ENCODE assay signal across 11 cellular contexts in the genomic region with DNA sequence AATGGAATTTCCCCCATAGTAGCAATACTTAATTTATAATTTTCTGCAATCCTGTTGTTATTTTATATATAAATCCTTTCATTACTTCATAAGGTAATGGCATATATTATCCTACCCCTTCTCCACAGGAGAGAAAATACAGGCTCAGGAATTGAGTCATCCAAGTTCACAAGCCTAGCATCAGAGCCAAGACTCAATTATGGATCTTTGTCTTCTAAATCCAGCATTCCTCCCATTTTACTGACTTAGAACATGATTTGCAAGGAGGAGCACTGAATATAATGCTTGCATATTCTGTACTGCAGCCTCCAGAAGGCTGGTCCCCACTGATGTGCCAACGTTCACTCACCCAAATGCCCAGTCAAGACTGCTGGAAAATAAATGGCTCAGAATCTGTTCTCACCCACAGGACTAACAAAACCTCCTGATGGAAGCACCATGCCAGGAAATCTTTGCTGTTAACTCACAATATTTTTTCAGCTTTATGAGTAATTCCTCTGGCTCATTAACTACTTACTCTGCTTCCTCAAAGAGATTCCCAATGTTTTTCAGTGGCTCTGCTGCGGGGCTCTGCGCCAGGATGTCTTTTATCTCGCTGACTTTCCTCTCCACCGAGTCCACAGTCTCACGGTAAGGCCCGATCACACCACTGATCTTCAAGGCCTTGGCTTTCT. TPM values are rescaled to one million over a fixed set of nuclear protein-coding genes. Genes with fewer than 3 reads are reported as not detected.
DNase-seq lines count a peak whose midpoint lies in the region; ATAC-seq, FAIRE-seq and TF ChIP-seq lines count a peak whose summit lies in the region.
"Had no signal": no experiment of that assay in that cellular context is flagged by ENCODE, and none has a peak within 500 bp of the region (broad histone marks: within the 10 kb centered on the region; RNA-seq: fewer than 3 reads in every experiment).

No MANE protein-coding gene starts in this region.

- H3K36me3 ChIP-seq in HepG2 (replicated peaks in 1 of 2; ENCODE audit: control insufficient read depth in 1 of 2, insufficient read depth in 2 of 2, low read length in 2 of 2), result peaks cover 19 to 55% of the 10 kb centered on the region in 2 experiments
- H3K36me3 ChIP-seq in HAP-1 (replicated peaks), result peaks cover 23% of the 10 kb centered on the region

- H2AFZ ChIP-seq in HepG2 (ENCODE audit: low read length), result no peak overlapping the region

- no TSS peak for BruUV-seq in HepG2 (replicated peaks; lab: Mats Ljungman, UMichigan)

- no peak overlapping the region for H3K9ac ChIP-seq in HepG2 (ENCODE audit: insufficient read depth, low read depth, low read length)

- TF ChIP-seq RAD21 in HepG2 (CRISPR knock-in tag; IDR thresholded peaks at IDR 0.05), result no peak

- no peaks in the 10 kb centered on the region for H3K79me2 ChIP-seq in HepG2 (ENCODE audit: insufficient read depth, low read length)

- no peak for FAIRE-seq in HepG2 (lab: Jason Lieb, UNC)

- H3K9me3 ChIP-seq in HepG2 (ENCODE audit: low read length), result no peaks in the 10 kb centered on the region
- no peaks in the 10 kb centered on the region for H3K9me3 ChIP-seq in HAP-1

- H4K20me1 ChIP-seq in HepG2 (ENCODE audit: insufficient read depth, low read length), result no peaks in the 10 kb centered on the region

- TF ChIP-seq CTCF in coronary artery (IDR thresholded peaks at IDR 0.05), result no peak
- TF ChIP-seq CTCF in HepG2 (CRISPR knock-in tag; IDR thresholded peaks at IDR 0.05), result no peak

- intact Hi-C loops in HepG2 (cut with micrococcal nuclease; ENCODE audit: unreplicated experiment), result no loop called here

- H3K27ac ChIP-seq in coronary artery, result peak overlapping the region; percentile 6 to 90
- no peak overlapping the region for H3K27ac ChIP-seq in HepG2 (ENCODE audit: extremely low read length, insufficient read depth, low read length)

- WGBS in HepG2 (ENCODE audit: low lambda C conversion rate), result 95% methylated on average over 7 of the region's 7 CpGs

- no peak overlapping the region for H3K4me2 ChIP-seq in HepG2 (ENCODE audit: low read depth, low read length)

- POLR2A ChIA-PET in HepG2 (lab: Yijun Ruan, JAX), result no interaction called here

- TF ChIP-seq EP300 in HepG2 (IDR thresholded peaks at IDR 0.05; ENCODE audit: low read depth in 2 of 2, low read length in 2 of 2), result no peak
- no peak for TF ChIP-seq EP300 in HepG2 (CRISPR knock-in tag; IDR thresholded peaks at IDR 0.05; ENCODE audit: borderline replicate concordance)

- CTCF ChIA-PET in HepG2 (lab: Yijun Ruan, JAX; ENCODE audit: low intra/inter-chr PET ratio, low total read pairs), result no interaction called here

- no peaks in the 10 kb centered on the region for H3K27me3 ChIP-seq in HepG2 (ENCODE audit: control insufficient read depth in 1 of 2, insufficient read depth in 2 of 2, low read length in 2 of 2)
- H3K27me3 ChIP-seq in HAP-1 (ENCODE audit: low read depth), result no peaks in the 10 kb centered on the region

- no peak for TF ChIP-seq POLR2A in HepG2 (IDR thresholded peaks at IDR 0.05; ENCODE audit: insufficient read depth in 1 of 2, low read depth in 2 of 2, low read length in 2 of 2)

- H3K4me3 ChIP-seq in coronary artery, result no peak overlapping the region
- no peak overlapping the region for H3K4me3 ChIP-seq in HepG2 (replicated peaks in 1 of 3; ENCODE audit: insufficient read depth in 1 of 3, low read depth in 2 of 3, low read length in 3 of 3)
- H3K4me3 ChIP-seq in HAP-1, result no peak overlapping the region

- DNase-seq in HK-2 (ENCODE audit: unreplicated experiment) (peak; percentile 32), coronary artery (ENCODE audit: low spot score) (no peak), HepG2 (ENCODE audit: low spot score) (no peak), superior temporal gyrus (ENCODE audit: extremely low spot score) (peak; percentile 73), cortex of kidney (lab: John Stamatoyannopoulos, UW) (no peak), GM19238 (ENCODE audit: insufficient read length, low spot score) (no peak), HAP-1 (ENCODE audit: low spot score in 2 of 2) (no peak), NOMO-1 treated with dmso at 0.1 percent for 144 hours (lab: John Stamatoyannopoulos, UW; ENCODE audit: unreplicated experiment) (no peak)
- DNase-seq: activated T-cell treated with anti-CD3 and anti-CD28 coated beads, Interleukin-2, amount 50 U/mL, for 72 hours; KG1; SHP77 had no signal

- ATAC-seq in HepG2, result no peak
- ATAC-seq: activated T-cell treated with anti-CD3 and anti-CD28 coated beads, Interleukin-2, amount 50 U/mL, for 72 hours had no signal

- in situ Hi-C loops in HepG2 (cut with HindIII; ENCODE audit: extremely low pct_ligation_motif_present, low pct_unique_long_range_greater_than_20kb) (no loop called here), HAP-1 (cut with MboI; ENCODE audit: low sequenced_read_pairs) (no loop called here)

- H3K4me1 ChIP-seq in HepG2 (ENCODE audit: insufficient read depth, low read length), result no peaks in the 10 kb centered on the region
- H3K4me1 ChIP-seq in HAP-1, result peaks cover 30% of the 10 kb centered on the region

TF ChIP-seq in HepG2, 621 proteins besides CTCF, POLR2A, EP300 and RAD21:
- TF ChIP-seq CBX2 (IDR thresholded peaks at IDR 0.05; ENCODE audit: low read depth, low read length) (no peak), CBX2 (CRISPR knock-in tag; IDR thresholded peaks at IDR 0.05; ENCODE audit: low read depth) (no peak), AGO2 (optimal IDR thresholded peaks at IDR 0.05; ENCODE audit: low read depth, low read length) (peak; percentile 5), KDM4B (CRISPR knock-in tag; IDR thresholded peaks at IDR 0.05) (no peak), ZFP37 (CRISPR knock-in tag; IDR thresholded peaks at IDR 0.05; ENCODE audit: borderline replicate concordance) (no peak), POLR2G (IDR thresholded peaks at IDR 0.05; ENCODE audit: low read depth, low read length) (0 out of 2 replicates have a peak, but pooled peaks have one; percentile 34), NCOA1 (CRISPR knock-in tag; IDR thresholded peaks at IDR 0.05) (no peak), DMAP1 (CRISPR knock-in tag; IDR thresholded peaks at IDR 0.05) (no peak), RBM22 (optimal IDR thresholded peaks at IDR 0.05; ENCODE audit: low read length) (peak; percentile 24), ZNF746 (CRISPR knock-in tag; IDR thresholded peaks at IDR 0.05) (no peak)
- TF ChIP-seq, protein P1, sequence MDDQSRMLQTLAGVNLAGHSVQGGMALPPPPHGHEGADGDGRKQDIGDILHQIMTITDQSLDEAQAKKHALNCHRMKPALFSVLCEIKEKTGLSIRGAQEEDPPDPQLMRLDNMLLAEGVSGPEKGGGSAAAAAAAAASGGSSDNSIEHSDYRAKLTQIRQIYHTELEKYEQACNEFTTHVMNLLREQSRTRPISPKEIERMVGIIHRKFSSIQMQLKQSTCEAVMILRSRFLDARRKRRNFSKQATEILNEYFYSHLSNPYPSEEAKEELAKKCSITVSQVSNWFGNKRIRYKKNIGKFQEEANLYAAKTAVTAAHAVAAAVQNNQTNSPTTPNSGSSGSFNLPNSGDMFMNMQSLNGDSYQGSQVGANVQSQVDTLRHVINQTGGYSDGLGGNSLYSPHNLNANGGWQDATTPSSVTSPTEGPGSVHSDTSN (CRISPR knock-in tag; IDR thresholded peaks at IDR 0.05; ENCODE audit: borderline replicate concordance), result no peak
- TF ChIP-seq, protein P2, sequence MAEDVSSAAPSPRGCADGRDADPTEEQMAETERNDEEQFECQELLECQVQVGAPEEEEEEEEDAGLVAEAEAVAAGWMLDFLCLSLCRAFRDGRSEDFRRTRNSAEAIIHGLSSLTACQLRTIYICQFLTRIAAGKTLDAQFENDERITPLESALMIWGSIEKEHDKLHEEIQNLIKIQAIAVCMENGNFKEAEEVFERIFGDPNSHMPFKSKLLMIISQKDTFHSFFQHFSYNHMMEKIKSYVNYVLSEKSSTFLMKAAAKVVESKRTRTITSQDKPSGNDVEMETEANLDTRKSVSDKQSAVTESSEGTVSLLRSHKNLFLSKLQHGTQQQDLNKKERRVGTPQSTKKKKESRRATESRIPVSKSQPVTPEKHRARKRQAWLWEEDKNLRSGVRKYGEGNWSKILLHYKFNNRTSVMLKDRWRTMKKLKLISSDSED (CRISPR knock-in tag; IDR thresholded peaks at IDR 0.05), result no peak
TF ChIP-seq in HepG2: peak in this region for 3.

RNA-seq across cellular contexts. Expression of a gene that starts 48.6 kb away (rescaled TPM):
- total RNA-seq in HepG2 (2016; rRNA removed; fragmentation: Illumina TruSeq; extraction: Trizol), result 95.2 and 128 TPM in 2 replicates
- total RNA-seq in HepG2 (2016; cell fraction: cytosol; rRNA removed; fragmentation: Illumina TruSeq; extraction: Trizol; ENCODE audit: low read depth), result 4.0 and 6.8 TPM in 2 replicates
- total RNA-seq in HepG2 (2016; cell fraction: insoluble cytoplasmic fraction; rRNA removed; fragmentation: Illumina TruSeq; extraction: Trizol), result 89.3 and 126 TPM in 2 replicates
- 14.2 and 16.2 TPM in 2 replicates for total RNA-seq in HepG2 (2016; cell fraction: membrane; rRNA removed; fragmentation: Illumina TruSeq; extraction: Trizol)
- total RNA-seq in HepG2 (2016; cell fraction: nucleus; rRNA removed; fragmentation: Illumina TruSeq; extraction: Trizol), result 61.9 and 75.0 TPM in 2 replicates
- polyA plus RNA-seq in HepG2 (2011; rRNA removed), result 49.1 and 56.8 TPM in 2 replicates
- polyA plus RNA-seq in HepG2 (2011; cell fraction: cytosol; rRNA removed), result 55.9 and 73.4 TPM in 2 replicates
- 25.3 and 27.2 TPM in 2 replicates for polyA plus RNA-seq in HepG2 (2011; cell fraction: nucleus; rRNA removed)
- polyA plus RNA-seq in HepG2 (2012), result 72.7 and 78.6 TPM in 2 replicates
- polyA plus RNA-seq in HepG2 (2016; cell fraction: cytosol; fragmentation: Illumina TruSeq; extraction: Trizol; ENCODE audit: low read depth), result 5.4 and 5.8 TPM in 2 replicates
- polyA plus RNA-seq in HepG2 (2016; cell fraction: insoluble cytoplasmic fraction; fragmentation: Illumina TruSeq; extraction: Trizol; ENCODE audit: low read depth), result 120 and 143 TPM in 2 replicates
- polyA plus RNA-seq in HepG2 (2016; cell fraction: membrane; fragmentation: Illumina TruSeq; extraction: Trizol; ENCODE audit: low read depth), result 9.0 and 13.3 TPM in 2 replicates
- 59.8 and 70.0 TPM in 2 replicates for polyA plus RNA-seq in HepG2 (2016; cell fraction: nucleus; fragmentation: Illumina TruSeq; extraction: Trizol; ENCODE audit: insufficient read depth, low read depth)
- polyA minus RNA-seq in HepG2 (2011; rRNA and poly(A)+ RNA removed; ENCODE audit: low replicate concordance), result 41.9 and 55.9 TPM in 2 replicates
- 27.3 and 39.1 TPM in 2 replicates for polyA minus RNA-seq in HepG2 (2011; cell fraction: cytosol; rRNA and poly(A)+ RNA removed)
- 49.2 and 53.0 TPM in 2 replicates for polyA minus RNA-seq in HepG2 (2011; cell fraction: nucleus; rRNA and poly(A)+ RNA removed)

Comparison
In these comparisons a context has a peak if more than half of its experiments do, and no peak if none do; other contexts are left out.
1. DNase-seq: peak in HK-2 (single experiment) and superior temporal gyrus (single experiment); none in coronary artery (single experiment), HepG2 (single experiment), cortex of kidney (single experiment), GM19238 (single experiment), HAP-1 (0 of 2) and NOMO-1 treated with dmso at 0.1 percent for 144 hours (single experiment).